ENCODE assay signal across 8 cellular contexts in the genomic region with DNA sequence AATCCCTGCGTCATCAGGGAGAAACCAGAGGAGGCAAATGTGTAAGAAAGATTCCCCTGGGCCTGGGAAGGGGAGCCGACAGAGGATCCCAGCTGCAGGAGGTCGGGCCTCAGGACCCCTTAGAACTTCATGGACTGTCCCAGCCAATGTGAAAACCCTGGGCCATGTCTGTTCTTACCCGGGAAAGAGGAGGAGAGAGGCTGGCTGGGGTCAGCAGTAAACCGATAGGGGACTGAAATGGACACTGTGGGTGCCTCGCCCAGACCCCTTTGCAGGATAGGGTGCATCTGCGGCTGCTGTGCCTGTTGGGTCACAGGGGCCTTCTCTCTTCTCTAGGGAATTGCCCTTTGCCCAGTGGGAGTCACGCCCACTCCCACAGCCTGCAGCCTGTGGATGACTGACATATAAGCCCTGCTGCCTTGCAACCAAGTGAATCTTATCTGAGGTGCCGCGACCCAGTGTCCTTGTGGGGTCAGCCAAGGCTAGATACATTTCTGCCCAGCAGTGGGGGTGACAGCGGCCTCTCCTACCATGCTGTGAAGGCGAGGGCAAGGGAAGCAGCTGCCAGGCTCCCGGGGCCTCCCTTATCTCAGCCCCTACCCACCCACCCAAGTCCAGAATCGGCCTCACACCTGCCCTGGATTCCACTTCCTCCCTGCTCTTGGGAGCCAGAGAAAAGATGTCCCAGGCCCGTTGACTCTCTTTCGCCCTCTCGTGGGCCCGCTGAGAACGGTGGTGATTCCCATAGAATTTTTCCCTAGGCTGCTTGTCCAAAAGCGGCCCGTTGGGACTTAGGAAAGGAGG. TPM values are rescaled to one million over a fixed set of nuclear protein-coding genes. Genes with fewer than 3 reads are reported as not detected.
DNase-seq lines count a peak whose midpoint lies in the region; ATAC-seq, FAIRE-seq and TF ChIP-seq lines count a peak whose summit lies in the region.

No MANE protein-coding gene starts in this region.

- no peak overlapping the region for H3K4me3 Mint-ChIP-seq in activated naive CD8-positive, alpha-beta T cell treated with anti-CD3 and anti-CD28 coated beads, Interleukin-2, amount 50 U/mL, for 24 hours

- ATAC-seq in activated naive CD8-positive, alpha-beta T cell treated with anti-CD3 and anti-CD28 coated beads, Interleukin-2, amount 50 U/mL, for 24 hours = peak; percentile 15
- ATAC-seq in left ventricle myocardium superior = peak; percentile 77
- no peak for ATAC-seq in GM21737 (IDR thresholded peaks at IDR 0.05; ENCODE audit: unreplicated experiment)

- peak overlapping the region; percentile 62 for H3K27ac Mint-ChIP-seq in activated naive CD8-positive, alpha-beta T cell treated with anti-CD3 and anti-CD28 coated beads, Interleukin-2, amount 50 U/mL, for 24 hours

- H3K27me3 Mint-ChIP-seq in activated naive CD8-positive, alpha-beta T cell treated with anti-CD3 and anti-CD28 coated beads, Interleukin-2, amount 50 U/mL, for 24 hours = peaks cover 8% of the 10 kb centered on the region

- no peak for DNase-seq in AG09319 (ENCODE audit: extremely low read depth, low read depth)
- peak; percentile 65 for DNase-seq in GM20000 (ENCODE audit: low spot score)
- peak; percentile 30 for DNase-seq in RCC 7860 (ENCODE audit: low spot score)
- peak; percentile 61 for DNase-seq in activated naive CD8-positive, alpha-beta T cell treated with anti-CD3 and anti-CD28 coated beads, Interleukin-2, amount 50 U/mL, for 24 hours
- peak; percentile 73 for DNase-seq in left ventricle myocardium superior
- peak; percentile 56 to 68 for DNase-seq in stimulated activated CD4-positive, alpha-beta T cell treated with anti-CD3 and anti-CD28 coated beads, Interleukin-2, amount 100 ng/mL, for 24 hours
- DNase-seq in NK-92 (lab: John Stamatoyannopoulos, UW; ENCODE audit: unreplicated experiment) = no peak

- FAIRE-seq in RCC 7860 (lab: Jason Lieb, UNC) = no peak

- intact Hi-C loops in left ventricle myocardium superior (cut with micrococcal nuclease) = no loop called here

- no peaks in the 10 kb centered on the region for H3K36me3 Mint-ChIP-seq in activated naive CD8-positive, alpha-beta T cell treated with anti-CD3 and anti-CD28 coated beads, Interleukin-2, amount 50 U/mL, for 24 hours (ENCODE audit: low read depth)

- H3K4me1 Mint-ChIP-seq in activated naive CD8-positive, alpha-beta T cell treated with anti-CD3 and anti-CD28 coated beads, Interleukin-2, amount 50 U/mL, for 24 hours = peaks cover 3% of the 10 kb centered on the region

- H3K9me3 Mint-ChIP-seq in activated naive CD8-positive, alpha-beta T cell treated with anti-CD3 and anti-CD28 coated beads, Interleukin-2, amount 50 U/mL, for 24 hours = peaks cover 9% of the 10 kb centered on the region

- TF ChIP-seq CTCF in AG09319 (IDR thresholded peaks at IDR 0.05; ENCODE audit: low read depth, low read length) (peak; percentile 75), GM20000 (IDR thresholded peaks at IDR 0.05; ENCODE audit: extremely low read depth, missing control alignments) (peak; percentile 83)

RNA-seq across cellular contexts. Expression of a gene that starts 57.1 kb away (rescaled TPM):
- 3.0 TPM for total RNA-seq in left ventricle myocardium superior

Comparison
In these comparisons a context has a peak if more than half of its experiments do, and no peak if none do; other contexts are left out.
1. DNase-seq: peak in GM20000 (single experiment), RCC 7860 (single experiment), activated naive CD8-positive, alpha-beta T cell treated with anti-CD3 and anti-CD28 coated beads, Interleukin-2, amount 50 U/mL, for 24 hours (single experiment), left ventricle myocardium superior (single experiment) and stimulated activated CD4-positive, alpha-beta T cell treated with anti-CD3 and anti-CD28 coated beads, Interleukin-2, amount 100 ng/mL, for 24 hours (2 of 2); none in AG09319 (single experiment) and NK-92 (single experiment).